38 cellular contexts compared by ENCODE assay signal in the genomic region with DNA sequence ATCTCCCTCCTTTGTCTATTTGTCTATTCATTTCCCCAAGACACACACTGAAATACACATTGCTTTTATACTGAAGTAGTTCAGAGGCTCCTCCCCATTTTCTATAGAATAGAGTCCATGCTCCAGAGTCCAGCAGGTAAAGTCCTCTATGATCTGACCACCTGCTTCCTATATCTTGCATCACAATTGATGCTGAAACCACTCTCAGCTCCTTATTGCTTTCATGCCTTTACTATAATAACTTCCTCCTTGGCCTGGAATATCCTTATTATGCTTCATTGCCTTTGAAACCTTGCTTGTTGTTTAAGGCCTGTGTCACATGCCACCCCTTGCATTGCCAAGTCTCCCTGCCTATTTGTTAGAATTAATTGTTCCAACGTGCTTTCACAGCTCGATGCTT. TPM values are rescaled to one million over a fixed set of nuclear protein-coding genes. Genes with fewer than 3 reads are reported as not detected.
"Had no signal": no experiment of that assay in that cellular context is flagged by ENCODE, and none has a peak within 500 bp of the region (broad histone marks: within the 10 kb centered on the region; RNA-seq: fewer than 3 reads in every experiment).

No MANE protein-coding gene starts in this region.

- H3K36me3 ChIP-seq: MG63 had no signal

- H3K9me3 ChIP-seq: MG63 had no signal

- H3K4me3 ChIP-seq: MG63 had no signal

- H3K9ac ChIP-seq: KMS-11 had no signal

- DNase-seq: Karpas-422, Kasumi-1, MG63, MM.1S, MV-4-11, NCI-H1048, NCI-H1092, NCI-H1092 treated with DMSO at 0.1 percent for 48 hours, NCI-H1105, NCI-H1105 treated with DMSO at 0.1 percent for 48 hours, NCI-H1417, NCI-H1417 treated with DMSO at 0.1 percent for 48 hours, NCI-H1436, NCI-H1436 treated with DMSO at 0.1 percent for 48 hours, NCI-H146, NCI-H1694, NCI-H1694 treated with DMSO at 0.1 percent for 48 hours, NCI-H187, NCI-H187 treated with DMSO at 0.1 percent for 48 hours, NCI-H1930, NCI-H2029, NCI-H2029 treated with DMSO at 0.1 percent for 48 hours, NCI-H2081, NCI-H2081 treated with DMSO at 0.1 percent for 48 hours, NCI-H2107, NCI-H2171, NCI-H2171 treated with DMSO at 0.1 percent for 48 hours, NCI-H2227 treated with DMSO at 0.1 percent for 48 hours, NCI-H226, NCI-H345, NCI-H446, NCI-H446 treated with DMSO at 0.1 percent for 48 hours, NCI-H510A had no signal

- H3K4me2 ChIP-seq: KMS-11 had no signal

- H3K27me3 ChIP-seq: MG63 had no signal

- H3K27ac ChIP-seq: KMS-11 had no signal

RNA-seq across cellular contexts. Expression of gene OR6Q1, which starts 12.6 kb away (rescaled TPM):
- total RNA-seq: LHCN-M2, M059J, MCF 10A, NCI-H460 had no signal

RNA-seq across cellular contexts. Expression of gene OR9Q1, which starts 19.7 kb away (rescaled TPM):
- total RNA-seq: LHCN-M2, M059J, MCF 10A, NCI-H460 had no signal
